Comparison of ENCODE assay signal across 26 cellular contexts in the genomic region with DNA sequence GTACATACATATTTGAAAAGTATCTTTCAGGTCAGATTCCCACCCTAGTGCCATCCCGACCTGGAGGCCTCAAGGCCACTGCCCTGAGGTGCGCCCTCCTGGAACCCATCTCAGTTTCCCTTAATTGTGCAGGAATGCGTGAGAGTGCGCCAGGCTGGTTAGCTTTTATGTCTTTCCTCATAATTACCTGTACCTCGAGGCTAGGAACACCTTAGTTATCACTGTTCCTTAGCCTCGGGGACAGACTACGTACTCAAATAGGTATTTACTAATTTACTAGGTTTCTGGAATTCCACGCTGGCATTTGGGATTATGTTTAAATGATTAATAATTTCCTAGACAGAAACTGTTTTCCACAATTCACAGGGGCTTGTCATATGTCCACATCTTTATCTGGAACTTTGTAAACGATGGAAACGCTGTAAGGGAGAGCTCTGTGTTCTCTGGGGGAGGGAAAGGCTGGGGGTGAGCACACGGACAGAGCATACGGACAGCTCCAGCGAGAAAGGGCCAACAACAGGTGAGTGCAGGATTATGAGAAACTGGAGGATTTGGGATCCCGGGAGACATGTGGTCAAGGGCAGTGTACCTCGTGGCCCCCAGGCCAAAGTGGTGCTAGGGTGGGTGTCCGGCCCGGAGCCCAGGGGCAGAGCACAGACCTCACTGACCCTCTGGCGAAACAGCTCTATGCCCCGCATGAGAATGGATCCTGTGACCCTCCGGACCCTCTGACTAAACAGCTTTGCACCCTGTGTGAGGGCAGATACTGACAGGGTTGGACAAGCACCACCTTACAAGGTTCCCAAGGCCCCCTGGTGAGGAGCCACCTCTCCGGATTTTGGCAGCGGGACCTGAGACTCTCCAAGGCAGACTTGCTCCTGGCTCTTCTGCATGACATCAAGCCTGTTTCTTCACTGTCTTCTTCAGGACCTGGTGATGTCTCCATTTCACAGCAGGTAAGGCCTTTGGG.
DNase-seq lines count a peak whose midpoint lies in the region; ATAC-seq, FAIRE-seq and TF ChIP-seq lines count a peak whose summit lies in the region.
"Had no signal": no experiment of that assay in that cellular context is flagged by ENCODE, and none has a peak within 500 bp of the region (broad histone marks: within the 10 kb centered on the region; RNA-seq: fewer than 3 reads in every experiment).

No MANE protein-coding gene starts in this region.

- H3K4me2 ChIP-seq in HepG2 (ENCODE audit: low read depth, low read length): no peak overlapping the region
- H3K4me2 ChIP-seq: A549, PC-9 had no signal

- DNase-seq in body of pancreas: peak in 1 of 4 donors; percentile 8
- DNase-seq in HepG2 (ENCODE audit: low spot score): no peak
- DNase-seq in pancreas: no peak
- DNase-seq in activated CD4-positive, CD25-positive, alpha-beta regulatory T cell treated with anti-CD3 and anti-CD28 coated beads, Interleukin-2, amount 50 U/mL, for 72 hours: no peak
- DNase-seq: C1 segment of cervical spinal cord; CD4-positive, alpha-beta memory T cell; COR-L47; GDM1; Kasumi-1; MV-4-11; NCI-H1105; NCI-H1436 treated with DMSO at 0.1 percent for 48 hours; NCI-H1930; NCI-H2107; NCI-H446 treated with DMSO at 0.1 percent for 48 hours; NCI-H526; NCI-H82; NK-92 treated with Interleukin-12 subunit alpha and Interleukin-12 subunit beta, amount 100 ng/mL, for 24 hours; Right ventricle myocardium superior had no signal

- no peak overlapping the region for H2AFZ ChIP-seq in HepG2 (ENCODE audit: low read length)
- H2AFZ ChIP-seq: PC-9 had no signal

- peak overlapping the region in 3 of 4 donors; percentile 36 to 62 (median 57) for H3K27ac ChIP-seq in body of pancreas
- H3K27ac ChIP-seq in HepG2 (ENCODE audit: extremely low read length, insufficient read depth, low read length): no peak overlapping the region
- H3K27ac ChIP-seq in pancreas: no peak overlapping the region
- H3K27ac ChIP-seq: A549, PC-9 had no signal

- ATAC-seq in body of pancreas: peak; percentile 78
- ATAC-seq in HepG2: no peak
- ATAC-seq in pancreas: peak; percentile 21 to 82 (median 58)
- no peak for ATAC-seq in GM21723 (IDR thresholded peaks at IDR 0.05; ENCODE audit: unreplicated experiment)
- no peak for ATAC-seq in GM21423 (IDR thresholded peaks at IDR 0.05; ENCODE audit: unreplicated experiment)
- ATAC-seq in GM19328 (IDR thresholded peaks at IDR 0.05; ENCODE audit: unreplicated experiment): no peak
- ATAC-seq: A549, GM12878 had no signal

- no peak for TF ChIP-seq CTCF in body of pancreas (IDR thresholded peaks at IDR 0.05)
- TF ChIP-seq CTCF in HepG2 (CRISPR knock-in tag; IDR thresholded peaks at IDR 0.05): no peak
- TF ChIP-seq CTCF in pancreas (IDR thresholded peaks at IDR 0.05): no peak

- POLR2A ChIA-PET in HepG2 (lab: Yijun Ruan, JAX): no interaction called here

- H3K4me1 ChIP-seq in body of pancreas: peaks cover 19% of the 10 kb centered on the region
- no peaks in the 10 kb centered on the region for H3K4me1 ChIP-seq in HepG2 (ENCODE audit: insufficient read depth, low read length)
- no peaks in the 10 kb centered on the region for H3K4me1 ChIP-seq in pancreas
- H3K4me1 ChIP-seq: A549 had no signal

- CTCF ChIA-PET in HepG2 (lab: Yijun Ruan, JAX; ENCODE audit: low intra/inter-chr PET ratio, low total read pairs): no interaction called here

- WGBS in body of pancreas, 2 donors: 31 to 44% methylated on average over 20 to 22 of the region's 22 CpGs
- WGBS in HepG2 (ENCODE audit: low lambda C conversion rate): 12% methylated on average over 17 of the region's 22 CpGs
- WGBS in pancreas, 2 donors: 38 to 42% methylated on average over 22 of the region's 22 CpGs

- no peak for TF ChIP-seq RAD21 in HepG2 (CRISPR knock-in tag; IDR thresholded peaks at IDR 0.05)

- H3K9me3 ChIP-seq in body of pancreas (no peaks in the 10 kb centered on the region), HepG2 (ENCODE audit: low read length) (no peaks in the 10 kb centered on the region), pancreas (no peaks in the 10 kb centered on the region)
- H3K9me3 ChIP-seq: A549 had no signal

- H3K36me3 ChIP-seq in body of pancreas (replicated peaks in 1 of 2; ENCODE audit: insufficient read depth in 1 of 2, low read depth in 2 of 2) (no peaks in the 10 kb centered on the region), HepG2 (replicated peaks in 1 of 2; ENCODE audit: control insufficient read depth in 1 of 2, insufficient read depth in 2 of 2, low read length in 2 of 2) (no peaks in the 10 kb centered on the region), pancreas (no peaks in the 10 kb centered on the region)

- intact Hi-C loops in body of pancreas (cut with DNase I) (no loop called here), HepG2 (cut with micrococcal nuclease; ENCODE audit: unreplicated experiment) (no loop called here), pancreas (cut with DNase I) (no loop called here)

- H3K27me3 ChIP-seq in body of pancreas (no peaks in the 10 kb centered on the region), HepG2 (ENCODE audit: control insufficient read depth in 1 of 2, insufficient read depth in 2 of 2, low read length in 2 of 2) (peaks cover 6 to 90% of the 10 kb centered on the region in 2 experiments; a peak in 4 of 5 replicates), pancreas (no peaks in the 10 kb centered on the region)

- BruUV-seq in HepG2 (replicated peaks; lab: Mats Ljungman, UMichigan): no TSS peak

- TF ChIP-seq EP300 in HepG2 (IDR thresholded peaks at IDR 0.05; ENCODE audit: low read depth in 2 of 2, low read length in 2 of 2) (no peak), HepG2 (CRISPR knock-in tag; IDR thresholded peaks at IDR 0.05; ENCODE audit: borderline replicate concordance) (no peak)

- FAIRE-seq in HepG2 (lab: Jason Lieb, UNC) (no peak), pancreas (lab: Jason Lieb, UNC) (no peak)
- FAIRE-seq: A549, GM12878, H54 had no signal

- no peaks in the 10 kb centered on the region for H3K79me2 ChIP-seq in HepG2 (ENCODE audit: insufficient read depth, low read length)

- TF ChIP-seq POLR2A in body of pancreas (IDR thresholded peaks at IDR 0.05) (no peak), HepG2 (IDR thresholded peaks at IDR 0.05; ENCODE audit: insufficient read depth in 1 of 2, low read depth in 2 of 2, low read length in 2 of 2) (no peak)

- H4K20me1 ChIP-seq in HepG2 (ENCODE audit: insufficient read depth, low read length): no peaks in the 10 kb centered on the region

- in situ Hi-C loops in HepG2 (cut with HindIII; ENCODE audit: extremely low pct_ligation_motif_present, low pct_unique_long_range_greater_than_20kb): no loop called here

- H3K9ac ChIP-seq in HepG2 (ENCODE audit: insufficient read depth, low read depth, low read length): no peak overlapping the region

- H3K4me3 ChIP-seq in body of pancreas: no peak overlapping the region
- H3K4me3 ChIP-seq in HepG2 (replicated peaks in 1 of 3; ENCODE audit: insufficient read depth in 1 of 3, low read depth in 2 of 3, low read length in 3 of 3): no peak overlapping the region
- H3K4me3 ChIP-seq in pancreas: no peak overlapping the region
- H3K4me3 ChIP-seq: A549, GM12878, PC-9 had no signal

TF ChIP-seq in HepG2, 621 proteins besides CTCF, POLR2A, EP300 and RAD21:
- TF ChIP-seq MNT (IDR thresholded peaks at IDR 0.05): peak; percentile 86
- TF ChIP-seq ZKSCAN5 (CRISPR knock-in tag; IDR thresholded peaks at IDR 0.05): no peak
TF ChIP-seq in HepG2: peak in this region for 1.

Comparison
In these comparisons a context has a peak if more than half of its experiments do, and no peak if none do; other contexts are left out.
1. ATAC-seq: peak in body of pancreas (single experiment) and pancreas (4 of 4); none in HepG2 (single experiment), GM21723 (single experiment), GM21423 (single experiment) and GM19328 (single experiment).
2. H3K27ac ChIP-seq: peak in body of pancreas (3 of 4); none in HepG2 (single experiment) and pancreas (0 of 4).